ENCODE assay signal across 35 cellular contexts in the genomic region with DNA sequence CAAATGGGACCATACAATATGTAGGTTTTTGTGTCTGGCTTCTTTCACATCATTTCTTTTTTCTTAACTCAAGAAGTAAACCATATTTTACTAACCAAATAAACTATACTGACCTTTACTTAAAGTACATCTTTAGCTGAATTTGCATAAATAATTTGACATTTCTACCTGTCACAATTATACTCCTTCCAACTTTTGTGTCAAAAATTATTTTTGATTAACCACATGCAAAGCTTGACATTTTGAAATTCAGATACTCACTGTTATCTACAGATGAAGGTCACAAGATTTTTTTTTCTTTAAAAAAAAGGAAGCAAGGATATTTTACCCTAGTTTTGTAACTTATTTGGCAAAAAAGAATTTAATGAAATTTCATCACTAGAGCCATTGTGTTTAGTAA.
"Had no signal": no experiment of that assay in that cellular context is flagged by ENCODE, and none has a peak within 500 bp of the region (broad histone marks: within the 10 kb centered on the region; RNA-seq: fewer than 3 reads in every experiment).

No MANE protein-coding gene starts in this region.

- H3K36me3 ChIP-seq: adrenal gland, brain microvascular endothelial cell, breast epithelium had no signal

- FAIRE-seq: TTC549 had no signal

- H3K27me3 Mint-ChIP-seq: activated CD4-positive, alpha-beta memory T cell treated with anti-CD3 and anti-CD28 coated beads, Interleukin-2, amount 10 ng/mL, durations not matched to agents 7 days and 5 days; activated CD4-positive, alpha-beta T cell treated with anti-CD3 and anti-CD28 coated beads for 36 hours; activated CD4-positive, alpha-beta T cell treated with anti-CD3 and anti-CD28 coated beads, Interleukin-2, amount 10 ng/mL, durations not matched to agents 7 days and 5 days; activated CD8-positive, alpha-beta memory T cell treated with anti-CD3 and anti-CD28 coated beads, Interleukin-2, amount 10 ng/mL, durations not matched to agents 7 days and 5 days; activated naive CD8-positive, alpha-beta T cell treated with anti-CD3 and anti-CD28 coated beads for 36 hours had no signal

- H3K36me3 Mint-ChIP-seq: activated CD8-positive, alpha-beta memory T cell treated with anti-CD3 and anti-CD28 coated beads, Interleukin-2, amount 10 ng/mL, durations not matched to agents 7 days and 5 days; activated naive CD4-positive, alpha-beta T cell treated with anti-CD3 and anti-CD28 coated beads, Interleukin-2, amount 50 U/mL, for 72 hours had no signal

- DNase-seq: activated CD4-positive, alpha-beta memory T cell treated with anti-CD3 and anti-CD28 coated beads, Interleukin-2, amount 10 ng/mL, durations not matched to agents 7 days and 5 days; activated CD4-positive, alpha-beta T cell treated with anti-CD3 and anti-CD28 coated beads for 1 hour; activated CD4-positive, alpha-beta T cell treated with anti-CD3 and anti-CD28 coated beads for 36 hours; activated CD4-positive, alpha-beta T cell treated with anti-CD3 and anti-CD28 coated beads for 48 hours; activated CD4-positive, alpha-beta T cell treated with anti-CD3 and anti-CD28 coated beads, Interleukin-2, amount 10 ng/mL, durations not matched to agents 7 days and 5 days; activated CD4-positive, alpha-beta T cell treated with anti-CD3 and anti-CD28 coated beads, Interleukin-2, amount 50 U/mL, for 48 hours; activated CD4-positive, CD25-positive, alpha-beta regulatory T cell; activated CD8-positive, alpha-beta memory T cell treated with anti-CD3 and anti-CD28 coated beads for 24 hours; activated CD8-positive, alpha-beta memory T cell treated with anti-CD3 and anti-CD28 coated beads, Interleukin-2, amount 10 ng/mL, durations not matched to agents 7 days and 5 days; activated CD8-positive, alpha-beta memory T cell treated with anti-CD3 and anti-CD28 coated beads, Interleukin-2, amount 50 U/mL, for 48 hours; activated CD8-positive, alpha-beta T cell treated with anti-CD3 and anti-CD28 coated beads, Interleukin-2, amount 10 ng/mL, durations not matched to agents 7 days and 5 days; activated effector memory CD4-positive, alpha-beta T cell treated with Interleukin-2 at 50 U/mL for 16 hours; activated gamma-delta T cell treated with Interleukin-2 at 50 U/mL for 16 hours; activated naive CD4-positive, alpha-beta T cell; activated naive CD4-positive, alpha-beta T cell treated with anti-CD3 and anti-CD28 coated beads for 36 hours; activated naive CD4-positive, alpha-beta T cell treated with anti-CD3 and anti-CD28 coated beads, Interleukin-2, amount 50 U/mL, for 16 hours; activated naive CD8-positive, alpha-beta T cell treated with anti-CD3 and anti-CD28 coated beads for 36 hours; activated T-cell treated with anti-CD3 and anti-CD28 coated beads, Interleukin-2, amount 50 U/mL, for 24 hours; activated T-cell treated with anti-CD3 and anti-CD28 coated beads, Interleukin-2, amount 50 U/mL, for 48 hours; adrenal gland; amniotic stem cell; aorta; body of pancreas; brain microvascular endothelial cell; central memory CD4-positive, alpha-beta T cell; T-cell; T-helper 2 cell; T-helper 9 cell had no signal

- H3K27me3 ChIP-seq: body of pancreas, brain microvascular endothelial cell had no signal

- H3K27ac ChIP-seq: body of pancreas, brain microvascular endothelial cell, breast epithelium, VCaP had no signal

- H3K4me3 ChIP-seq: adrenal gland, body of pancreas, breast epithelium had no signal

- H3K4me1 Mint-ChIP-seq: activated CD4-positive, alpha-beta T cell treated with anti-CD3 and anti-CD28 coated beads for 36 hours; activated CD4-positive, alpha-beta T cell treated with anti-CD3 and anti-CD28 coated beads, Interleukin-2, amount 10 ng/mL, durations not matched to agents 7 days and 5 days; activated CD8-positive, alpha-beta memory T cell treated with anti-CD3 and anti-CD28 coated beads, Interleukin-2, amount 10 ng/mL, durations not matched to agents 7 days and 5 days; activated naive CD8-positive, alpha-beta T cell treated with anti-CD3 and anti-CD28 coated beads for 36 hours had no signal

- H3K9me3 ChIP-seq: adrenal gland, body of pancreas, breast epithelium had no signal

- ATAC-seq: activated CD4-positive, alpha-beta T cell treated with anti-CD3 and anti-CD28 coated beads for 36 hours; activated CD4-positive, CD25-positive, alpha-beta regulatory T cell treated with anti-CD3 and anti-CD28 coated beads, Interleukin-2, amount 50 U/mL, for 24 hours; activated CD8-positive, alpha-beta memory T cell treated with anti-CD3 and anti-CD28 coated beads, Interleukin-2, amount 10 ng/mL, durations not matched to agents 7 days and 5 days; activated CD8-positive, alpha-beta T cell treated with anti-CD3 and anti-CD28 coated beads, Interleukin-2, amount 10 ng/mL, durations not matched to agents 7 days and 5 days; activated naive CD4-positive, alpha-beta T cell treated with anti-CD3 and anti-CD28 coated beads, Interleukin-2, amount 50 U/mL, for 72 hours; body of pancreas; T-cell had no signal

- H3K4me1 ChIP-seq: adrenal gland, body of pancreas, breast epithelium had no signal

- H3K27ac Mint-ChIP-seq: activated CD4-positive, alpha-beta memory T cell treated with anti-CD3 and anti-CD28 coated beads, Interleukin-2, amount 10 ng/mL, durations not matched to agents 7 days and 5 days; activated CD4-positive, alpha-beta T cell treated with anti-CD3 and anti-CD28 coated beads for 36 hours; activated CD4-positive, alpha-beta T cell treated with anti-CD3 and anti-CD28 coated beads, Interleukin-2, amount 10 ng/mL, durations not matched to agents 7 days and 5 days; activated CD8-positive, alpha-beta memory T cell treated with anti-CD3 and anti-CD28 coated beads, Interleukin-2, amount 10 ng/mL, durations not matched to agents 7 days and 5 days; activated CD8-positive, alpha-beta T cell treated with anti-CD3 and anti-CD28 coated beads, Interleukin-2, amount 10 ng/mL, durations not matched to agents 7 days and 5 days; activated naive CD4-positive, alpha-beta T cell treated with anti-CD3 and anti-CD28 coated beads for 36 hours; activated naive CD4-positive, alpha-beta T cell treated with anti-CD3 and anti-CD28 coated beads, Interleukin-2, amount 50 U/mL, for 72 hours; activated naive CD8-positive, alpha-beta T cell treated with anti-CD3 and anti-CD28 coated beads for 36 hours; activated T-cell treated with anti-CD3 and anti-CD28 coated beads, Interleukin-2, amount 50 U/mL, for 24 hours; activated T-helper 2 cell treated with anti-CD3 and anti-CD28 coated beads, Interferon-gamma antibody, Interleukin-2, Interleukin-4, amounts not matched to agents 10 μg/mL and 5 μg/mL and 100 μg/mL, durations not matched to agents 14 hours and 24 hours and 36 hours; T-cell; T-helper 2 cell treated with Interferon-gamma antibody and Interleukin-4, amounts not matched to agents 5 μg/mL and 100 μg/mL, for 36 hours had no signal

- H3K4me3 Mint-ChIP-seq: activated CD4-positive, alpha-beta memory T cell treated with anti-CD3 and anti-CD28 coated beads, Interleukin-2, amount 10 ng/mL, durations not matched to agents 7 days and 5 days; activated CD4-positive, alpha-beta T cell treated with anti-CD3 and anti-CD28 coated beads for 36 hours; activated CD4-positive, alpha-beta T cell treated with anti-CD3 and anti-CD28 coated beads, Interleukin-2, amount 10 ng/mL, durations not matched to agents 7 days and 5 days; activated CD8-positive, alpha-beta memory T cell treated with anti-CD3 and anti-CD28 coated beads, Interleukin-2, amount 10 ng/mL, durations not matched to agents 7 days and 5 days; activated CD8-positive, alpha-beta T cell treated with anti-CD3 and anti-CD28 coated beads, Interleukin-2, amount 10 ng/mL, durations not matched to agents 7 days and 5 days; activated naive CD4-positive, alpha-beta T cell treated with anti-CD3 and anti-CD28 coated beads for 36 hours; activated naive CD8-positive, alpha-beta T cell treated with anti-CD3 and anti-CD28 coated beads for 36 hours; activated T-cell treated with anti-CD3 and anti-CD28 coated beads, Interleukin-2, amount 50 U/mL, for 24 hours; T-cell; T-helper 2 cell treated with Interferon-gamma antibody and Interleukin-4, amounts not matched to agents 5 μg/mL and 100 μg/mL, for 36 hours had no signal
